In the genomic region with DNA sequence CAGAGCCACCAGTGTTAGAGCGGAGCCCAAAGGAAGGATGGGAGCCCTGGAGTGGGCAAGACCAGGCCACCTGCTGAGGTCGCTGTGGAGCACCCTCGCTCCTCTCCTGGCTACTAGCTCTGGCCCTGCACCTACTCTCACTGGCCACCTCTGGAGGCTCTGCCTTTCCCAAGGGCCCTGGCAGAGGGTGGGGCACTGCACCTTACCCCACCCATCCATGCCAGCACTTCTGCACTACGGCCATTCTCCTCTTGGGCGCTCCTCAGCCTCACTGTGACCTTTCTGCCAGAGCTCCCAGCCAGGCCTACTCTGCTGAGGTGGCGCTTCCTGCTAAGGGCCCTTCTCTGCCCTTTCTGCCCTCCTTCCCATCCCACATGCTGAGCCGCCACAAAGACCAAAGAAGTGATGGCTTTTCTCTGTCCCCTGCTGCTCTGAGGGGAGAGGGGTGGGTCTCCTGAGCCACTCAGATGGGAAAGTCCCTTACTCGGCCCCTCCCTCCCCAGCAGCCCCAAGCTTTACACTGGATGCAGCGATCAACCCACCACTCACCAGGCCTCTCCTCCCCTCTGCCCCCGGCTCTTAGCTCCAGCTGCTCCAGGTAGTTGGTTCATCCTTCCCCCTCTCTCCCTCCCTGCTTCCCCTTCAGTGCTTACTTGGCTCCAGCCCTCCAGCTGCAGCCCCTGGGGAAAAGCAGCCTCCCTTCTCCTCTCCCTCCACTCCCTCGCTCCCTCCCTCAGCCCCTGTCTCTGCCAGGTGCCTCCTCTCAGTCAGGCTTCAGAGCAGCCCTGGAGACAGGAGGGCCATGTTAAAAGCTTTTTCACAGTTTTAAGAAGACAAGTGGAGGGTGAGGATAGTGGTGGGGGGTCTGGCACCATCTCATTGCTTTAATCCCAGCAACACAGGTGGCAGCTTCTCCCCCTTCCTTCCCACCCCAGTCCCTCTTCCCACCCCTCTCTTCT, we compare ENCODE assay signal across 1 cellular context.
TF ChIP-seq lines count a peak whose summit lies in the region.

No MANE protein-coding gene starts in this region.

TF ChIP-seq in HepG2, 621 proteins besides CTCF, POLR2A, EP300 and RAD21:
- TF ChIP-seq ZFX (CRISPR knock-in tag; IDR thresholded peaks at IDR 0.05; ENCODE audit: low read depth): 0 out of 2 replicates have a peak, but pooled peaks have one; percentile 18
- TF ChIP-seq, protein P1, sequence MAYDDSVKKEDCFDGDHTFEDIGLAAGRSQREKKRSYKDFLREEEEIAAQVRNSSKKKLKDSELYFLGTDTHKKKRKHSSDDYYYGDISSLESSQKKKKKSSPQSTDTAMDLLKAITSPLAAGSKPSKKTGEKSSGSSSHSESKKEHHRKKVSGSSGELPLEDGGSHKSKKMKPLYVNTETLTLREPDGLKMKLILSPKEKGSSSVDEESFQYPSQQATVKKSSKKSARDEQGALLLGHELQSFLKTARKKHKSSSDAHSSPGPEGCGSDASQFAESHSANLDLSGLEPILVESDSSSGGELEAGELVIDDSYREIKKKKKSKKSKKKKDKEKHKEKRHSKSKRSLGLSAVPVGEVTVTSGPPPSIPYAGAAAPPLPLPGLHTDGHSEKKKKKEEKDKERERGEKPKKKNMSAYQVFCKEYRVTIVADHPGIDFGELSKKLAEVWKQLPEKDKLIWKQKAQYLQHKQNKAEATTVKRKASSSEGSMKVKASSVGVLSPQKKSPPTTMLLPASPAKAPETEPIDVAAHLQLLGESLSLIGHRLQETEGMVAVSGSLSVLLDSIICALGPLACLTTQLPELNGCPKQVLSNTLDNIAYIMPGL (CRISPR knock-in tag; IDR thresholded peaks at IDR 0.05; ENCODE audit: borderline replicate concordance in 1 of 2, low read depth in 1 of 2): 0 out of 4 replicates have a peak, but pooled peaks of 1 of the 2 experiments have one; percentile 27
- no peak for TF ChIP-seq PCBP1 (IDR thresholded peaks at IDR 0.05; ENCODE audit: borderline replicate concordance, low read depth, low read length)
- TF ChIP-seq MAFK (conservative IDR thresholded peaks at IDR 0.05 in 1 of 2, IDR thresholded peaks at IDR 0.05 in 1 of 2; ENCODE audit: low read length in 2 of 2): 0 out of 4 replicates have a peak, but pooled peaks of 1 of the 2 experiments have one; percentile 12
- 0 out of 2 replicates have a peak, but pooled peaks have one; percentile 18 for TF ChIP-seq MAFG (CRISPR knock-in tag; IDR thresholded peaks at IDR 0.05)
- TF ChIP-seq, protein P2, sequence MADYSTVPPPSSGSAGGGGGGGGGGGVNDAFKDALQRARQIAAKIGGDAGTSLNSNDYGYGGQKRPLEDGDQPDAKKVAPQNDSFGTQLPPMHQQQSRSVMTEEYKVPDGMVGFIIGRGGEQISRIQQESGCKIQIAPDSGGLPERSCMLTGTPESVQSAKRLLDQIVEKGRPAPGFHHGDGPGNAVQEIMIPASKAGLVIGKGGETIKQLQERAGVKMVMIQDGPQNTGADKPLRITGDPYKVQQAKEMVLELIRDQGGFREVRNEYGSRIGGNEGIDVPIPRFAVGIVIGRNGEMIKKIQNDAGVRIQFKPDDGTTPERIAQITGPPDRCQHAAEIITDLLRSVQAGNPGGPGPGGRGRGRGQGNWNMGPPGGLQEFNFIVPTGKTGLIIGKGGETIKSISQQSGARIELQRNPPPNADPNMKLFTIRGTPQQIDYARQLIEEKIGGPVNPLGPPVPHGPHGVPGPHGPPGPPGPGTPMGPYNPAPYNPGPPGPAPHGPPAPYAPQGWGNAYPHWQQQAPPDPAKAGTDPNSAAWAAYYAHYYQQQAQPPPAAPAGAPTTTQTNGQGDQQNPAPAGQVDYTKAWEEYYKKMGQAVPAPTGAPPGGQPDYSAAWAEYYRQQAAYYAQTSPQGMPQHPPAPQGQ (CRISPR knock-in tag; IDR thresholded peaks at IDR 0.05; ENCODE audit: borderline replicate concordance): no peak
- TF ChIP-seq ZNF552 (CRISPR knock-in tag; IDR thresholded peaks at IDR 0.05; ENCODE audit: borderline replicate concordance): no peak
- peak; percentile 30; the same call in 1 of the 2 replicates for TF ChIP-seq STAG1 (CRISPR knock-in tag; IDR thresholded peaks at IDR 0.05)
- TF ChIP-seq, protein P3, sequence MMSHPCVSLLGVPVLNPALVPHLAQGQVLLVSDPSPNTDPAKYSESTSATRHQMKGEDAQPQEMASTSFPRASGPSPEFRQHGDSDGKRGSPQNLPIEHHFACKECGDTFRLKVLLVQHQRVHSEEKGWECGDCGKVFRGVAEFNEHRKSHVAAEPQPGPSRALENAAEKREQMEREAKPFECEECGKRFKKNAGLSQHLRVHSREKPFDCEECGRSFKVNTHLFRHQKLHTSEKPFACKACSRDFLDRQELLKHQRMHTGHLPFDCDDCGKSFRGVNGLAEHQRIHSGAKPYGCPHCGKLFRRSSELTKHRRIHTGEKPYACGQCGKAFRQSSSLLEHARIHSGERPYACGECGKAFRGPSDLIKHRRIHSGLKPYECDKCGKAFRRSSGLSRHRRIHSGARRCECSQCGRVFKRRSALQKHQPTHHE (CRISPR knock-in tag; IDR thresholded peaks at IDR 0.05; ENCODE audit: borderline replicate concordance): no peak
- TF ChIP-seq KDM2A (CRISPR knock-in tag; IDR thresholded peaks at IDR 0.05; ENCODE audit: borderline replicate concordance, low read depth): peak; percentile 28; the same call in 1 of the 2 replicates
- TF ChIP-seq SKIL (CRISPR knock-in tag; IDR thresholded peaks at IDR 0.05; ENCODE audit: borderline replicate concordance): no peak
